In the genomic region with DNA sequence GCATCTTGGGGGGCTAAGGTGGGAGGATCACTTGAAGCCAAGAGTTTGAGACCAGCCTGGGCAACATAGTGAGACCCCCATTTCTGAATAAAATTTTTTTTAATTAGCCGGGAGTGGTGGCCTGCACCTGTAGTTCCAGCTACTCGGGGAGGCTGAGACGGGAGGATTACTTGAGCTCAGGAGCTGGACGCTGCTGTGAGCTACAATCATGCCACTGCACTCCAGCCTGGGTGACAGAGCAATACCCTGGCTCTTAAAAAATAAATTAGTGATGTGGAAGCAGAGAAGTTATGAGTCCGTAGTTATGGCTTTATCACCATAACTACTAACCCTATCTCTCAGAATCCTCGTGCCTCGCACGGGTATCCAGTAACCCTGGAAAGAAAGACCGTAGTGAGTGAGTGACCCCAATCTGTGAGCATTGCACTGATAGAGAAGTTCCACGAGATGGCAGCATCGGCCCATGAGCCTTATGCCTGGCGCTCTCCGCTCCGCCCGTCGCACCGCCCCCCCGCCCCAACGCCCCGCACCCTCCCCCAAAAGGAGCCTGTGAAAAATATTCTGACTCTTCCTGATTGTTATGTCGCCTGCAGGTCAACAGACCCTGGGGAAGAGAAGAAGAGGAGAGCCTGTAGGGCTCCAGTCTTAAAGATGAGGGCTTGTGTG, we compare ENCODE assay signal across 8 cellular contexts. TPM values are rescaled to one million over a fixed set of nuclear protein-coding genes. Genes with fewer than 3 reads are reported as not detected.
A peak's percentile ranks its signal among the peaks of the same experiment; 100 is the strongest.
DNase-seq lines count a peak whose midpoint lies in the region; ATAC-seq and TF ChIP-seq lines count a peak whose summit lies in the region.

No MANE protein-coding gene starts in this region.

- H3K36me3 ChIP-seq in iPS DF 6.9 (ENCODE audit: control insufficient read depth, insufficient read depth, low read length), result no peaks in the 10 kb centered on the region

- no peaks in the 10 kb centered on the region for H3K9me3 ChIP-seq in CD4-positive, alpha-beta T cell (ENCODE audit: control insufficient read depth, low read length)
- no peaks in the 10 kb centered on the region for H3K9me3 ChIP-seq in iPS DF 6.9 (ENCODE audit: control insufficient read depth, insufficient read depth, low read length)

- no peak overlapping the region; the same call in 1 of the 2 replicates for H3K4me3 ChIP-seq in iPS DF 6.9 (ENCODE audit: low read length)

- no peak overlapping the region for H3K27ac ChIP-seq in CD4-positive, alpha-beta T cell (ENCODE audit: low read depth, low read length)
- no peak overlapping the region for H3K27ac ChIP-seq in iPS DF 6.9 (ENCODE audit: low read length)

- H3K27me3 Mint-ChIP-seq in CD4-positive, alpha-beta T cell, result peaks cover 11% of the 10 kb centered on the region

- H3K36me3 Mint-ChIP-seq in CD4-positive, alpha-beta T cell (ENCODE audit: low read depth), result no peaks in the 10 kb centered on the region

- peak; percentile 33 to 69 (median 46) for DNase-seq in CD4-positive, alpha-beta T cell
- DNase-seq in HK-2 (ENCODE audit: unreplicated experiment) (peak; percentile 51), T follicular helper cell (ENCODE audit: low read depth) (peak; percentile 34), astrocyte of the hippocampus (ENCODE audit: low read depth, low spot score) (peak; percentile 46), iPS DF 6.9 (ENCODE audit: low read depth, low spot score) (peak; percentile 29)
- DNase-seq in stimulated activated CD4-positive, alpha-beta T cell treated with anti-CD3 and anti-CD28 coated beads, Interleukin-12 subunit alpha, Interleukin-12 subunit beta, amount 100 ng/mL, for 48 hours (ENCODE audit: low read depth in 2 of 3, low spot score in 1 of 3), result peak in 2 of 3 donors; percentile 16 to 21

- POLR2A ChIA-PET in CD4-positive, alpha-beta T cell (lab: Charles Lee), result no interaction called here

- H3K4me3 Mint-ChIP-seq in CD4-positive, alpha-beta T cell, result no peak overlapping the region

- peaks cover 15% of the 10 kb centered on the region for H3K4me1 Mint-ChIP-seq in CD4-positive, alpha-beta T cell (ENCODE audit: low read depth)

- peak; percentile 50 for ATAC-seq in CD4-positive, alpha-beta T cell (ENCODE audit: poor library complexity)
- no peak for ATAC-seq in GM19455 (IDR thresholded peaks at IDR 0.05; ENCODE audit: unreplicated experiment)
- ATAC-seq in GM21619 (IDR thresholded peaks at IDR 0.05; ENCODE audit: unreplicated experiment), result no peak

- CTCF ChIA-PET in CD4-positive, alpha-beta T cell (lab: Charles Lee), result interaction anchor here (0.7 to 3.3 kb wide), 6 partner anchors 63 to 582 kb away, joined by 3 to 17 read pairs (median 4); partner anchors contain the start of gene VSIR

- WGBS in iPS DF 6.9 (ENCODE audit: insufficient coverage, insufficient read length), result no CpG with 5 or more reads among the region's 21 CpGs

- H3K27ac Mint-ChIP-seq in CD4-positive, alpha-beta T cell, result no peak overlapping the region

- H3K27me3 ChIP-seq in CD4-positive, alpha-beta T cell (ENCODE audit: control insufficient read depth, insufficient read depth, low read length), result no peaks in the 10 kb centered on the region
- no peaks in the 10 kb centered on the region for H3K27me3 ChIP-seq in iPS DF 6.9 (ENCODE audit: control insufficient read depth, insufficient read depth, low read length)

- intact Hi-C loops in CD4-positive, alpha-beta T cell (cut with DNase I, micrococcal nuclease), result loop anchor here (1.0 to 10.0 kb wide), 10 partner anchors 61 to 1021 kb away; no protein-coding TSS in a partner anchor

- H3K4me1 ChIP-seq in iPS DF 6.9 (ENCODE audit: control insufficient read depth, insufficient read depth, low read length), result no peaks in the 10 kb centered on the region

- no peaks in the 10 kb centered on the region for H3K9me3 Mint-ChIP-seq in CD4-positive, alpha-beta T cell

- peak; percentile 83 for TF ChIP-seq CTCF in CD4-positive, alpha-beta T cell (IDR thresholded peaks at IDR 0.05)

RNA-seq across cellular contexts. Expression of gene SLC29A3, which starts 4.9 kb away (rescaled TPM):
- 1 to 10 TPM; 2.3 to 2.5 TPM for total RNA-seq in CD4-positive, alpha-beta T cell
